In the genomic region with DNA sequence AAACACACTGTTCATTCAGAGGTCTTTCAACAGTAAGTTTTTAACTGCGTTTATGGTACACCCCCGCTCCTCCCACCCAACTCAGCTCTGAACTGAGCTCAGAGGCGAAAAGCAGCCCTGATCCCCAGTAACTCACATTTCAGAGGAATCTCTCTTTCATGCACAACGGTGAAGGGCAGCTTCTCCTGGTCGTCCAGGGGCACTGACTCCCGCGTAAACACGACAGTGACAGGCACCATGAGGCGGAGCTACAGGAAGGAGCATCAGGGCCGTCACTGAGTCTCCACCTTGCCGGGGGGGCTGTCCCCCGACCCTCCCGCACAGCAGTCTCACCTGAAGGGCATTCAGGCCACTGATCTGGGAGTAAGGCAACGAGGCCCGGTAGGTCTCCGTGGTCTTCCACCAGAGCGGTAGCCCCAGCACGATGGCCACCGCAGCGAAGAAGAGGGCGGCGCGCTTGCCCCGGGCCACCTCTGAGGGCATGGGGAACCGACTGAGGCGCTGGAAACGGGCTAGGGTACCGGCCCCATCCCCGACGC, we compare ENCODE assay signal across 8 cellular contexts. TPM values are rescaled to one million over a fixed set of nuclear protein-coding genes. Genes with fewer than 3 reads are reported as not detected.
A peak's percentile ranks its signal among the peaks of the same experiment; 100 is the strongest.
DNase-seq lines count a peak whose midpoint lies in the region; ATAC-seq, FAIRE-seq and TF ChIP-seq lines count a peak whose summit lies in the region.

No MANE protein-coding gene starts in this region.

- H3K27me3 ChIP-seq in iPS-18a (ENCODE audit: control insufficient read depth, insufficient read depth, low read length) (peaks cover 13% of the 10 kb centered on the region), small intestine (ENCODE audit: control insufficient read depth in 2 of 2, insufficient read depth in 2 of 2, low read length in 2 of 2) (no peaks in the 10 kb centered on the region)

- H3K36me3 ChIP-seq in iPS-18a (ENCODE audit: control insufficient read depth, low read depth, low read length) (no peaks in the 10 kb centered on the region), small intestine (ENCODE audit: control insufficient read depth in 2 of 2, insufficient read depth in 2 of 2, low read length in 2 of 2) (peaks cover 0 to 6% of the 10 kb centered on the region in 2 donors)

- DNase-seq in AML-193 (lab: John Stamatoyannopoulos, UW) (peak; percentile 9 to 53), GM19239 (ENCODE audit: insufficient read length, low spot score) (no peak), SK-MEL-5 (ENCODE audit: low read depth, low spot score) (peak; percentile 27), astrocyte of the cerebellum (ENCODE audit: low read depth) (no peak), small intestine (peak; percentile 43), amniotic stem cell (lab: John Stamatoyannopoulos, UW) (no peak)

- no peak overlapping the region for H3K27ac ChIP-seq in iPS-18a (ENCODE audit: low read length)
- H3K27ac ChIP-seq in small intestine (ENCODE audit: low read depth in 1 of 2, low read length in 1 of 2) = peak overlapping the region; percentile 73 to 76

- no peak for TF ChIP-seq CTCF in astrocyte of the cerebellum (IDR thresholded peaks at IDR 0.05; ENCODE audit: low read depth, low read length, missing control alignments)

- H3K4me1 ChIP-seq in iPS-18a (ENCODE audit: control insufficient read depth, low read depth, low read length) = no peaks in the 10 kb centered on the region
- H3K4me1 ChIP-seq in small intestine (ENCODE audit: control insufficient read depth in 2 of 2, insufficient read depth in 1 of 2, low read depth in 1 of 2, low read length in 1 of 2) = peaks cover 3 to 4% of the 10 kb centered on the region in 2 donors

- H3K4me3 ChIP-seq in astrocyte of the cerebellum (ENCODE audit: low read depth, low read length) (peak overlapping the region; percentile 97), iPS-18a (ENCODE audit: low read length) (peak overlapping the region; percentile 94), small intestine (ENCODE audit: low read depth in 1 of 2, low read length in 2 of 2) (peak overlapping the region; percentile 82 to 84)

- no peaks in the 10 kb centered on the region for H3K9me3 ChIP-seq in iPS-18a (ENCODE audit: control insufficient read depth, low read depth, low read length)
- H3K9me3 ChIP-seq in small intestine (ENCODE audit: control insufficient read depth, low read depth) = no peaks in the 10 kb centered on the region

- FAIRE-seq in GM19239 (lab: Jason Lieb, UNC) (peak; percentile 68), small intestine (lab: Jason Lieb, UNC) (no peak)

- peak overlapping the region; percentile 68 for H3K9ac ChIP-seq in iPS-18a (ENCODE audit: low read length)

- in situ Hi-C loops in SK-MEL-5 (cut with HindIII; ENCODE audit: low pct_unique_long_range_greater_than_20kb, low sequenced_read_pairs) (no loop called here), astrocyte of the cerebellum (cut with HindIII; ENCODE audit: low sequenced_read_pairs) (no loop called here)

- peak; percentile 28 for ATAC-seq in HG03521 (IDR thresholded peaks at IDR 0.05; ENCODE audit: unreplicated experiment)

- 1 to 2% (median 1%) methylated on average over 28 to 30 of the region's 30 CpGs for WGBS in small intestine, 3 donors

RNA-seq across cellular contexts. Expression of a gene that starts 0.5 kb away (rescaled TPM):
- total RNA-seq in SK-MEL-5 (2014; rRNA removed; shearing (Covaris generic)) = 45.4 and 46.6 TPM in 2 replicates
- 143 and 147 TPM in 2 replicates for polyA plus RNA-seq in SK-MEL-5 (2015; cell fraction: cytosol; rRNA removed)
- 69.7 and 75.6 TPM in 2 replicates for polyA plus RNA-seq in SK-MEL-5 (2015; cell fraction: nucleus; rRNA removed)
- polyA plus RNA-seq in small intestine = 10 to 100 TPM; 24.8 to 51.0 (median 28.6) TPM

RNA-seq across cellular contexts. Expression of a gene that starts 5.9 kb away (rescaled TPM):
- total RNA-seq in SK-MEL-5 (2014; rRNA removed; shearing (Covaris generic)) = 22.5 and 24.2 TPM in 2 replicates
- polyA plus RNA-seq in SK-MEL-5 (2015; cell fraction: cytosol; rRNA removed) = 3.8 and 7.7 TPM in 2 replicates
- polyA plus RNA-seq in SK-MEL-5 (2015; cell fraction: nucleus; rRNA removed) = 2.1 and 3.9 TPM in 2 replicates
- polyA plus RNA-seq in small intestine = 10 to 100 TPM; 27.6 to 85.0 (median 37.8) TPM

RNA-seq across cellular contexts. Expression of a gene that starts 18.4 kb away (rescaled TPM):
- total RNA-seq in SK-MEL-5 (2014; rRNA removed; shearing (Covaris generic)) = 38.8 and 45.0 TPM in 2 replicates
- polyA plus RNA-seq in SK-MEL-5 (2015; cell fraction: cytosol; rRNA removed) = 42.5 and 46.1 TPM in 2 replicates
- 161 and 170 TPM in 2 replicates for polyA plus RNA-seq in SK-MEL-5 (2015; cell fraction: nucleus; rRNA removed)
- 10 to 100 TPM; 14.6 to 40.9 (median 18.9) TPM for polyA plus RNA-seq in small intestine

RNA-seq across cellular contexts. Expression of a gene that starts 28.0 kb away (rescaled TPM):
- total RNA-seq in SK-MEL-5 (2014; rRNA removed; shearing (Covaris generic)) = 33.5 and 44.0 TPM in 2 replicates
- 34.4 and 40.9 TPM in 2 replicates for polyA plus RNA-seq in SK-MEL-5 (2015; cell fraction: cytosol; rRNA removed)
- polyA plus RNA-seq in SK-MEL-5 (2015; cell fraction: nucleus; rRNA removed) = 208 and 287 TPM in 2 replicates
- polyA plus RNA-seq in small intestine = 10 to 100 TPM; 20.3 to 37.3 (median 33.5) TPM

RNA-seq across cellular contexts. Expression of a gene that starts 43.2 kb away (rescaled TPM):
- total RNA-seq in SK-MEL-5 (2014; rRNA removed; shearing (Covaris generic)) = 3.4 and 4.8 TPM in 2 replicates
- polyA plus RNA-seq in SK-MEL-5 (2015; cell fraction: cytosol; rRNA removed) = 2.9 and 4.6 TPM in 2 replicates
- polyA plus RNA-seq in SK-MEL-5 (2015; cell fraction: nucleus; rRNA removed) = 90.7 and 105 TPM in 2 replicates
- 1 to 10 TPM in 1 of 3 donors, under 1 TPM in 2; 0.22 to 3.3 (median 0.54) TPM for polyA plus RNA-seq in small intestine

Comparison
In these comparisons a context has a peak if more than half of its experiments do, and no peak if none do; other contexts are left out.
1. DNase-seq: peak in AML-193 (2 of 2), SK-MEL-5 (single experiment) and small intestine (single experiment); none in GM19239 (single experiment), astrocyte of the cerebellum (single experiment) and amniotic stem cell (single experiment).
2. Peak in every context shown above with its lines, with median percentiles within 50 percentile points of each other: H3K4me3 ChIP-seq.